In genomic region chr10:103983367-103983911, GRCh38 we compare ENCODE assay signal across 8 cellular contexts. TPM values are rescaled to one million over a fixed set of nuclear protein-coding genes. Genes with fewer than 3 reads are reported as not detected.
DNase-seq lines count a peak whose midpoint lies in the region; ATAC-seq and TF ChIP-seq lines count a peak whose summit lies in the region.

No MANE protein-coding gene starts in this region.

- peaks cover 6% of the 10 kb centered on the region for H3K36me3 Mint-ChIP-seq in CD4-positive, alpha-beta T cell (ENCODE audit: low read depth)
- H3K36me3 Mint-ChIP-seq in activated naive CD4-positive, alpha-beta T cell treated with anti-CD3 and anti-CD28 coated beads, Interleukin-2, amount 50 U/mL, for 72 hours = no peaks in the 10 kb centered on the region
- H3K36me3 Mint-ChIP-seq in stimulated activated naive CD8-positive, alpha-beta T cell treated with anti-CD3 and anti-CD28 coated beads, Interleukin-15, Interleukin-2, amounts not matched to agents 100 ng/mL and 50 ng/mL, for 24 hours (ENCODE audit: low read depth) = peaks cover 6% of the 10 kb centered on the region
- H3K36me3 Mint-ChIP-seq in Caco-2 (ENCODE audit: insufficient read depth, unreplicated experiment) = no peaks in the 10 kb centered on the region

- no peaks in the 10 kb centered on the region for H3K9me3 ChIP-seq in CD4-positive, alpha-beta T cell (ENCODE audit: control insufficient read depth, low read length)
- no peaks in the 10 kb centered on the region for H3K9me3 ChIP-seq in Caco-2

- peaks cover 10% of the 10 kb centered on the region for H3K4me1 ChIP-seq in Caco-2

- no peak overlapping the region for H3K4me3 ChIP-seq in Caco-2 (ENCODE audit: low read depth, low read length)

- H3K4me3 Mint-ChIP-seq in CD4-positive, alpha-beta T cell = peak overlapping the region; percentile 12
- peak overlapping the region; percentile 60 for H3K4me3 Mint-ChIP-seq in stimulated activated naive CD8-positive, alpha-beta T cell treated with anti-CD3 and anti-CD28 coated beads, Interleukin-15, Interleukin-2, amounts not matched to agents 100 ng/mL and 50 ng/mL, for 24 hours
- H3K4me3 Mint-ChIP-seq in Caco-2 (ENCODE audit: unreplicated experiment) = no peak overlapping the region

- H3K4me1 Mint-ChIP-seq in CD4-positive, alpha-beta T cell (ENCODE audit: low read depth) = peaks cover 72% of the 10 kb centered on the region
- peaks cover 89% of the 10 kb centered on the region for H3K4me1 Mint-ChIP-seq in stimulated activated naive CD8-positive, alpha-beta T cell treated with anti-CD3 and anti-CD28 coated beads, Interleukin-15, Interleukin-2, amounts not matched to agents 100 ng/mL and 50 ng/mL, for 24 hours (ENCODE audit: low read depth)
- H3K4me1 Mint-ChIP-seq in Caco-2 (ENCODE audit: low read depth, unreplicated experiment) = peaks cover 7% of the 10 kb centered on the region

- peak overlapping the region; percentile 65 for H3K27ac Mint-ChIP-seq in CD4-positive, alpha-beta T cell
- peak overlapping the region; percentile 6 to 40 for H3K27ac Mint-ChIP-seq in activated naive CD4-positive, alpha-beta T cell treated with anti-CD3 and anti-CD28 coated beads, Interleukin-2, amount 50 U/mL, for 72 hours
- H3K27ac Mint-ChIP-seq in stimulated activated naive CD8-positive, alpha-beta T cell treated with anti-CD3 and anti-CD28 coated beads, Interleukin-15, Interleukin-2, amounts not matched to agents 100 ng/mL and 50 ng/mL, for 24 hours = peak overlapping the region; percentile 87
- no peak overlapping the region for H3K27ac Mint-ChIP-seq in Caco-2 (ENCODE audit: unreplicated experiment)

- no TSS peak for BruUV-seq in Caco-2 (replicated peaks; lab: Mats Ljungman, UMichigan)

- H3K36me3 ChIP-seq in Caco-2 (ENCODE audit: control insufficient read depth, insufficient read depth, low read length) = no peaks in the 10 kb centered on the region

- peak overlapping the region; percentile 34 for H3K27ac ChIP-seq in CD4-positive, alpha-beta T cell (ENCODE audit: low read depth, low read length)

- H3K27me3 ChIP-seq in CD4-positive, alpha-beta T cell (ENCODE audit: control insufficient read depth, insufficient read depth, low read length) = no peaks in the 10 kb centered on the region
- H3K27me3 ChIP-seq in Caco-2 (replicated peaks; ENCODE audit: control insufficient read depth, insufficient read depth, low read length) = no peaks in the 10 kb centered on the region

- CTCF ChIA-PET in CD4-positive, alpha-beta T cell (lab: Charles Lee) = interaction anchor here (0.6 to 1.2 kb wide), 6 partner anchors 8 to 138 kb away, joined by 3 to 4 read pairs (median 3); partner anchors contain the start of gene SFR1
- CTCF ChIA-PET in Caco-2 (lab: Charles Lee) = interaction anchor here (0.6 to 1.1 kb wide), 2 partner anchors 44 to 95 kb away, joined by 3 read pairs; no protein-coding TSS in a partner anchor

- H3K27me3 Mint-ChIP-seq in CD4-positive, alpha-beta T cell = no peaks in the 10 kb centered on the region
- H3K27me3 Mint-ChIP-seq in stimulated activated naive CD8-positive, alpha-beta T cell treated with anti-CD3 and anti-CD28 coated beads, Interleukin-15, Interleukin-2, amounts not matched to agents 100 ng/mL and 50 ng/mL, for 24 hours = no peaks in the 10 kb centered on the region
- H3K27me3 Mint-ChIP-seq in Caco-2 (ENCODE audit: insufficient read depth, unreplicated experiment) = no peaks in the 10 kb centered on the region

- peak; percentile 82 for ATAC-seq in CD4-positive, alpha-beta T cell (ENCODE audit: poor library complexity)
- ATAC-seq in GM19328 (IDR thresholded peaks at IDR 0.05; ENCODE audit: unreplicated experiment) (peak; percentile 74), HG03175 (IDR thresholded peaks at IDR 0.05; ENCODE audit: unreplicated experiment) (peak; percentile 91)
- peak; percentile 89 to 94 for ATAC-seq in activated naive CD4-positive, alpha-beta T cell treated with anti-CD3 and anti-CD28 coated beads, Interleukin-2, amount 50 U/mL, for 72 hours

- no peak for TF ChIP-seq CTCF in CD4-positive, alpha-beta T cell (IDR thresholded peaks at IDR 0.05)
- no peak for TF ChIP-seq CTCF in Caco-2 (IDR thresholded peaks at IDR 0.05; ENCODE audit: insufficient read depth in 1 of 2, low read depth in 1 of 2, low read length in 1 of 2, severe bottlenecking in 1 of 2, unreplicated experiment in 1 of 2)

- intact Hi-C loops in CD4-positive, alpha-beta T cell (cut with DNase I, micrococcal nuclease) = loop anchor here in 1 of 2 experiments (2.0 to 5.0 kb wide), 2 partner anchors 15 to 81 kb away; no protein-coding TSS in a partner anchor
- intact Hi-C loops in Caco-2 (cut with micrococcal nuclease; ENCODE audit: unreplicated experiment) = loop anchor here (5.0 to 10.0 kb wide), 3 partner anchors 96 to 221 kb away; partner anchors contain the start of gene SFR1

- H3K9me3 Mint-ChIP-seq in CD4-positive, alpha-beta T cell = no peaks in the 10 kb centered on the region
- H3K9me3 Mint-ChIP-seq in activated naive CD4-positive, alpha-beta T cell treated with anti-CD3 and anti-CD28 coated beads, Interleukin-2, amount 50 U/mL, for 72 hours = no peaks in the 10 kb centered on the region
- no peaks in the 10 kb centered on the region for H3K9me3 Mint-ChIP-seq in stimulated activated naive CD8-positive, alpha-beta T cell treated with anti-CD3 and anti-CD28 coated beads, Interleukin-15, Interleukin-2, amounts not matched to agents 100 ng/mL and 50 ng/mL, for 24 hours
- no peaks in the 10 kb centered on the region for H3K9me3 Mint-ChIP-seq in Caco-2 (ENCODE audit: unreplicated experiment)

- no peak for DNase-seq in CD4-positive, alpha-beta T cell
- DNase-seq in activated naive CD4-positive, alpha-beta T cell treated with anti-CD3 and anti-CD28 coated beads, Interleukin-2, amount 50 U/mL, for 72 hours (ENCODE audit: low spot score in 2 of 2) = peak in 1 of 2 donors; percentile 13
- no peak for DNase-seq in globus pallidus (ENCODE audit: low spot score)
- no peak for DNase-seq in NCI-H1694 treated with DMSO at 0.1 percent for 48 hours (lab: John Stamatoyannopoulos, UW)
- no peak for DNase-seq in Caco-2

- POLR2A ChIA-PET in CD4-positive, alpha-beta T cell (lab: Charles Lee) = interaction anchor here (0.7 to 1.4 kb wide), 10 partner anchors 11 to 138 kb away, joined by 3 to 12 read pairs (median 4); partner anchors contain the start of genes SFR1 and SLK
- POLR2A ChIA-PET in Caco-2 (lab: Charles Lee) = interaction anchor here (0.6 kb wide), 1 partner anchor 31 kb away, joined by 3 read pairs; no protein-coding TSS in a partner anchor

RNA-seq across cellular contexts. Expression of gene SLK, which starts 16.5 kb away (rescaled TPM):
- 10 to 100 TPM; 20.5 to 20.8 TPM for total RNA-seq in CD4-positive, alpha-beta T cell
- 10 to 100 TPM; 21.7 to 24.1 TPM for total RNA-seq in activated naive CD4-positive, alpha-beta T cell treated with anti-CD3 and anti-CD28 coated beads, Interleukin-2, amount 50 U/mL, for 72 hours
- total RNA-seq in Caco-2 (2022) = 35.6 and 39.5 TPM in 2 replicates
